ENCODE assay signal across 10 cellular contexts in the genomic region with DNA sequence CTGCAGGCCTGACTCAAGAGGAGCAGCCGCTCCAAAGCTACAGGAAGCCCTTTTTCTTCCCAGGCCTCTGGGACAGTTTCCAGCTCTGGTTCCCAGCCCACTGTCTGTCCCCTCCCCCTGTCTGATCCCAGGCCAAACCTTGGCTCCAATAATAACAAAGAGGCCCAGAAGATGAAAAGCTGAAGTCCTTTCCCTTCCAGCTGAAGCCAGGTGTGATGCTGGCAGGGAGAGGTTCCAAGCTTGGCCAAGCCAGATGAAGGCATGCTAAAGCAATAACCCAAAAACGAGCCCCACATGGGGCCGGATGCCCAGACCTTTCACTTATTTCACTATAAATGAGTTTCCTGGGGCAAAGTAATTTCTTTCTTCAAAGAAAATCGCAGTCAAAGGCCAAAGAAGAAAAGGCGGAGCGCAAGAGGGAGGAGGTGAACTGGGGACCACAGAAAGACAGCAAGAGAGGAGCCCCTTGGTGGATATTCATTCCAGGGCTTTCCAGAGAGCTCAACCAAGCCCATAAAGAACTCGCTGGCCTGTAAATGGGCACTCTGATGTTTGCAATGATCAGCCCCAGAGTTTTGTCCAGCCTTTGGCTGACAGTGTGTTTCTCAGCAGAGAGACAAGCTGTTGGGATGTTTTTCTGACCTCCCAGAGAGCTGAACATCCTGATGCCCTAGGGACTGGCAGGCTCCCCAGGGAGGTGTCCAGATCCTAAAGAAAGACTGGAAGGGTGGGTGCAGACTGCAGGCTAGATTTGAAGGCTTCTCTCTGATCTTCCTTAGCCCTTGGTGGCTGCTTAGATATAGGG.
DNase-seq lines count a peak whose midpoint lies in the region; ATAC-seq, FAIRE-seq and TF ChIP-seq lines count a peak whose summit lies in the region.
"Had no signal": no experiment of that assay in that cellular context is flagged by ENCODE, and none has a peak within 500 bp of the region (broad histone marks: within the 10 kb centered on the region; RNA-seq: fewer than 3 reads in every experiment).

No MANE protein-coding gene starts in this region.

- H3K4me3 Mint-ChIP-seq in T-helper 17 cell = no peak overlapping the region

- intact Hi-C loops in Right ventricle myocardium inferior (cut with DNase I) = no loop called here
- intact Hi-C loops in posterior cingulate gyrus (cut with DNase I) = no loop called here

- FAIRE-seq in H54 (lab: Jason Lieb, UNC) = no peak
- FAIRE-seq: G401.6 had no signal

- peak overlapping the region; percentile 39 for H3K27ac Mint-ChIP-seq in T-helper 17 cell

- ATAC-seq in T-helper 17 cell (no peak), Right ventricle myocardium inferior (peak; percentile 89), HG03175 (IDR thresholded peaks at IDR 0.05; ENCODE audit: unreplicated experiment) (no peak), GM21360 (IDR thresholded peaks at IDR 0.05; ENCODE audit: unreplicated experiment) (no peak), HG03378 (IDR thresholded peaks at IDR 0.05; ENCODE audit: unreplicated experiment) (no peak)

- no peaks in the 10 kb centered on the region for H3K4me1 Mint-ChIP-seq in T-helper 17 cell

- H3K9me3 ChIP-seq in T-helper 17 cell (ENCODE audit: control insufficient read depth, low read length, poor library complexity, severe bottlenecking) = no peaks in the 10 kb centered on the region

- H3K36me3 Mint-ChIP-seq in T-helper 17 cell (ENCODE audit: low read depth) = no peaks in the 10 kb centered on the region

- TF ChIP-seq POLR2A in H54 (IDR thresholded peaks at IDR 0.05; ENCODE audit: low read depth, low read length) = no peak

- DNase-seq in EH (ENCODE audit: low read depth) (peak; percentile 85), T-helper 17 cell (no peak), Right ventricle myocardium inferior (ENCODE audit: missing footprints) (peak; percentile 65), posterior cingulate gyrus (peak; percentile 35 to 88 (median 60)), H54 (ENCODE audit: insufficient read length, low spot score) (no peak)
- DNase-seq: MV-4-11 had no signal

- H3K27me3 Mint-ChIP-seq in T-helper 17 cell = peaks cover 13% of the 10 kb centered on the region

Comparison
In these comparisons a context has a peak if more than half of its experiments do, and no peak if none do; other contexts are left out.
1. DNase-seq: peak in EH (single experiment), Right ventricle myocardium inferior (single experiment) and posterior cingulate gyrus (10 of 10); none in T-helper 17 cell (0 of 3) and H54 (single experiment).